In the genomic region with DNA sequence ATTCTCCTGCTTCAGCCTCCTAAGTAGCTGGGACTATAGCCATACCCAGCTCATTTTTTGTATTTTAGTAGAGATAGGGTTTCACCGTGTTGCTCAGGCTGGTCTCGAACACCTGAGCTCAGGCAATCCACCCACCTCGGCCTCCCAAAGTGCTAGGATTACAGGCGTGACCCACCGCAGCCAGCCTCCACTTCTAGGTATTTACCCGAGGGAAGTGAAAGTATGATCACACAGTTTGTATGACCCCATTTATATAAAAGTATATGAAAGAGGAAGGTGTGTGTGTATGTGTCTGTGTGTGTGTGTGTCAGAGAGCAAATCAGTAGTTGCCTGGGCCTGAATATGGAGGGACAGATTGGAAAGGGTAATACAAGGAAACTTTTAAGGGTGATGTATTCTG, we compare ENCODE assay signal across 14 cellular contexts. TPM values are rescaled to one million over a fixed set of nuclear protein-coding genes. Genes with fewer than 3 reads are reported as not detected.
DNase-seq lines count a peak whose midpoint lies in the region; ATAC-seq and TF ChIP-seq lines count a peak whose summit lies in the region.
"Had no signal": no experiment of that assay in that cellular context is flagged by ENCODE, and none has a peak within 500 bp of the region (broad histone marks: within the 10 kb centered on the region; RNA-seq: fewer than 3 reads in every experiment).

No MANE protein-coding gene starts in this region.

- H3K27ac ChIP-seq in lower lobe of right lung: peak overlapping the region; percentile 98

- H3K4me1 Mint-ChIP-seq in activated naive CD4-positive, alpha-beta T cell treated with anti-CD3 and anti-CD28 coated beads, Interleukin-2, amount 50 U/mL, for 24 hours: peaks cover 38% of the 10 kb centered on the region
- H3K4me1 Mint-ChIP-seq in T-cell: peaks cover 39 to 51% (median 40%) of the 10 kb centered on the region in 3 donors
- peaks cover 58% of the 10 kb centered on the region for H3K4me1 Mint-ChIP-seq in stimulated activated naive CD8-positive, alpha-beta T cell treated with anti-CD3 and anti-CD28 coated beads, Interleukin-15, amount 100 ng/mL, for 72 hours

- ATAC-seq in T-cell (replicated peaks in 1 of 4) (no peak), lower lobe of right lung (no peak)
- ATAC-seq in stimulated activated naive CD8-positive, alpha-beta T cell treated with anti-CD3 and anti-CD28 coated beads, Interleukin-15, amount 100 ng/mL, for 72 hours: no peak

- H3K36me3 ChIP-seq in lower lobe of right lung: no peaks in the 10 kb centered on the region

- no peaks in the 10 kb centered on the region for H3K9me3 Mint-ChIP-seq in activated naive CD4-positive, alpha-beta T cell treated with anti-CD3 and anti-CD28 coated beads, Interleukin-2, amount 50 U/mL, for 24 hours
- H3K9me3 Mint-ChIP-seq in T-cell: peaks cover 0 to 3% (median 0%) of the 10 kb centered on the region in 3 donors
- no peaks in the 10 kb centered on the region for H3K9me3 Mint-ChIP-seq in stimulated activated naive CD8-positive, alpha-beta T cell treated with anti-CD3 and anti-CD28 coated beads, Interleukin-15, amount 100 ng/mL, for 72 hours

- H3K9me3 ChIP-seq in lower lobe of right lung: no peaks in the 10 kb centered on the region

- H3K27ac Mint-ChIP-seq in activated naive CD4-positive, alpha-beta T cell treated with anti-CD3 and anti-CD28 coated beads, Interleukin-2, amount 50 U/mL, for 24 hours: peak overlapping the region; percentile 82
- peak overlapping the region; percentile 29 to 38 for H3K27ac Mint-ChIP-seq in T-cell
- peak overlapping the region; percentile 31 to 42 for H3K27ac Mint-ChIP-seq in stimulated activated naive CD8-positive, alpha-beta T cell treated with anti-CD3 and anti-CD28 coated beads, Interleukin-15, amount 100 ng/mL, for 72 hours

- peaks cover 7% of the 10 kb centered on the region for H3K36me3 Mint-ChIP-seq in activated naive CD4-positive, alpha-beta T cell treated with anti-CD3 and anti-CD28 coated beads, Interleukin-2, amount 50 U/mL, for 24 hours
- H3K36me3 Mint-ChIP-seq in T-cell: peaks cover 10% of the 10 kb centered on the region

- no peak overlapping the region for H3K4me3 ChIP-seq in lower lobe of right lung
- H3K4me3 ChIP-seq: dorsolateral prefrontal cortex had no signal

- DNase-seq in activated naive CD4-positive, alpha-beta T cell treated with Interleukin-2 at 50 U/mL for 16 hours: no peak
- DNase-seq in T-cell: no peak
- DNase-seq in lower lobe of right lung: no peak
- DNase-seq in stimulated activated naive CD8-positive, alpha-beta T cell treated with anti-CD3 and anti-CD28 coated beads, Interleukin-15, amount 100 ng/mL, for 72 hours: no peak
- no peak for DNase-seq in NCI-H2081 (lab: John Stamatoyannopoulos, UW)
- no peak for DNase-seq in NCI-H2029 (lab: John Stamatoyannopoulos, UW)
- DNase-seq in effector CD4-positive, alpha-beta T cell: no peak
- DNase-seq: anterior cingulate cortex; dorsolateral prefrontal cortex; NCI-H1048; NCI-H446; stimulated activated CD4-positive, alpha-beta T cell treated with anti-CD3 and anti-CD28 coated beads, Interleukin-2, amount 100 ng/mL, for 48 hours; T1000 had no signal

- no peaks in the 10 kb centered on the region for H3K27me3 Mint-ChIP-seq in activated naive CD4-positive, alpha-beta T cell treated with anti-CD3 and anti-CD28 coated beads, Interleukin-2, amount 50 U/mL, for 24 hours
- H3K27me3 Mint-ChIP-seq in T-cell: peaks cover 0 to 1% of the 10 kb centered on the region in 2 donors
- H3K27me3 Mint-ChIP-seq in stimulated activated naive CD8-positive, alpha-beta T cell treated with anti-CD3 and anti-CD28 coated beads, Interleukin-15, amount 100 ng/mL, for 72 hours: no peaks in the 10 kb centered on the region

- no peak for TF ChIP-seq CTCF in lower lobe of right lung (IDR thresholded peaks at IDR 0.05)

- no peaks in the 10 kb centered on the region for H3K27me3 ChIP-seq in lower lobe of right lung (ENCODE audit: low read depth)
- H3K27me3 ChIP-seq: dorsolateral prefrontal cortex had no signal

- no peak overlapping the region for H3K4me3 Mint-ChIP-seq in activated naive CD4-positive, alpha-beta T cell treated with anti-CD3 and anti-CD28 coated beads, Interleukin-2, amount 50 U/mL, for 24 hours
- H3K4me3 Mint-ChIP-seq in T-cell: peak overlapping the region in 1 of 3 donors; percentile 17
- H3K4me3 Mint-ChIP-seq in stimulated activated naive CD8-positive, alpha-beta T cell treated with anti-CD3 and anti-CD28 coated beads, Interleukin-15, amount 100 ng/mL, for 72 hours: peak overlapping the region in 1 of 2 donors; percentile 0

- intact Hi-C loops in lower lobe of right lung (cut with DNase I): no loop called here

- peaks cover 24% of the 10 kb centered on the region for H3K4me1 ChIP-seq in lower lobe of right lung

- CTCF ChIA-PET in T-cell (lab: Charles Lee): interaction anchor here in 1 of 2 donors (0.7 to 1.3 kb wide), 2 partner anchors 30 to 345 kb away, joined by 3 read pairs; no protein-coding TSS in a partner anchor

- POLR2A ChIA-PET in T-cell (lab: Charles Lee): interaction anchor here (0.6 to 0.7 kb wide), 2 partner anchors 87 to 223 kb away, joined by 3 read pairs; no protein-coding TSS in a partner anchor

RNA-seq across cellular contexts. Expression of gene PURB, which starts 2.0 kb away (rescaled TPM):
- total RNA-seq in T-cell: 10 to 100 TPM; 19.5 to 29.8 (median 20.1) TPM
- 23.9 TPM for total RNA-seq in lower lobe of right lung

RNA-seq across cellular contexts. Expression of gene H2AZ2, which starts 39.4 kb away (rescaled TPM):
- total RNA-seq in T-cell (100 to 1,000 TPM; 151 to 177 (median 158) TPM), lower lobe of right lung (139 TPM)
